ENCODE assay signal across 20 cellular contexts in the genomic region with DNA sequence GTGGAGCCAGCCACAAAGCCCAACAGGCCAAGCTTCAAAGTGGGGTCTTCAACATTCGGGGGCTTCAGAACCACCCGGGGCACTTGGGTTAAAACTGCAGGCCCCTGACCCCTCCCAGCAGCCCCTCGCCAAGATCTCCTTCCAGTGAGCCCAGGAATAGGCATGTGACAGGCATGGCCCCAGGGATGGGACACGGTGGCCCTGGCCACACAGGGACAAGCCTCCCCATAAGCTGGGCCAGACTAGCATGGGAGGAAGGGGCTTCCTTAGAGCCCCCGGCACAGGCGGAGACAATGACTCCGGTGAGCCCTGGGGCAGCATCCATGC. TPM values are rescaled to one million over a fixed set of nuclear protein-coding genes. Genes with fewer than 3 reads are reported as not detected.
DNase-seq lines count a peak whose midpoint lies in the region; ATAC-seq, FAIRE-seq and TF ChIP-seq lines count a peak whose summit lies in the region.
"Had no signal": no experiment of that assay in that cellular context is flagged by ENCODE, and none has a peak within 500 bp of the region (broad histone marks: within the 10 kb centered on the region; RNA-seq: fewer than 3 reads in every experiment).

No MANE protein-coding gene starts in this region.

- peaks cover 7% of the 10 kb centered on the region for H3K4me1 Mint-ChIP-seq in CD8-positive, alpha-beta T cell (ENCODE audit: low read depth)

- peak overlapping the region; percentile 45 for H3K27ac Mint-ChIP-seq in CD8-positive, alpha-beta T cell
- H3K27ac Mint-ChIP-seq: CD4-positive, alpha-beta memory T cell had no signal

- no peaks in the 10 kb centered on the region for H3K27me3 Mint-ChIP-seq in CD8-positive, alpha-beta T cell (ENCODE audit: low read depth)
- H3K27me3 Mint-ChIP-seq: CD4-positive, alpha-beta memory T cell had no signal

- H3K4me3 Mint-ChIP-seq in CD8-positive, alpha-beta T cell = no peak overlapping the region

- H3K36me3 ChIP-seq in BE2C = no peaks in the 10 kb centered on the region
- peaks cover 16% of the 10 kb centered on the region for H3K36me3 ChIP-seq in CD8-positive, alpha-beta T cell (ENCODE audit: insufficient read depth, low read length)
- peaks cover 0 to 4% of the 10 kb centered on the region in 2 donors for H3K36me3 ChIP-seq in kidney (ENCODE audit: control insufficient read depth in 1 of 2, insufficient read depth in 2 of 2, low read length in 2 of 2)
- H3K36me3 ChIP-seq in gastrocnemius medialis = peaks cover 0 to 31% of the 10 kb centered on the region in 2 donors
- H3K36me3 ChIP-seq: SJCRH30 had no signal

- in situ Hi-C loops in gastrocnemius medialis (cut with MboI; ENCODE audit: low sequenced_read_pairs in 4 of 4) = loop anchor here in 1 of 4 donors (25.0 kb wide), 1 partner anchor 458 kb away; no protein-coding TSS in a partner anchor

- no peak for TF ChIP-seq POLR2A in gastrocnemius medialis (IDR thresholded peaks at IDR 0.05)

- ATAC-seq in CD8-positive, alpha-beta T cell = no peak
- ATAC-seq in gastrocnemius medialis (no peak), HG03432 (IDR thresholded peaks at IDR 0.05; ENCODE audit: unreplicated experiment) (no peak)
- ATAC-seq: PC-3 had no signal

- no peak for FAIRE-seq in kidney (lab: Jason Lieb, UNC)
- FAIRE-seq: D721Med, H1 had no signal

- CTCF ChIA-PET in CD8-positive, alpha-beta T cell (lab: Charles Lee) = interaction anchor here (1.9 kb wide), 1 partner anchor 13 kb away, joined by 8 read pairs; no protein-coding TSS in a partner anchor

- peaks cover 54% of the 10 kb centered on the region for H3K36me3 Mint-ChIP-seq in CD8-positive, alpha-beta T cell

- peak; percentile 2 for DNase-seq in BE2C
- DNase-seq in CD8-positive, alpha-beta T cell = no peak
- no peak for DNase-seq in kidney
- no peak for DNase-seq in gastrocnemius medialis
- no peak for DNase-seq in GM20000 (ENCODE audit: low spot score)
- DNase-seq in activated effector memory CD4-positive, alpha-beta T cell treated with Interleukin-2 at 50 U/mL for 16 hours = no peak
- no peak for DNase-seq in NCI-H187 (lab: John Stamatoyannopoulos, UW)
- DNase-seq: DMS79, NCI-H1048, NCI-H146, NCI-H2081 treated with DMSO at 0.1 percent for 48 hours, NCI-H510A treated with DMSO at 0.1 percent for 48 hours, NCI-H82, PC-3, SJCRH30 had no signal

- H3K27ac ChIP-seq in CD8-positive, alpha-beta T cell (ENCODE audit: low read depth, low read length) = no peak overlapping the region
- H3K27ac ChIP-seq in kidney (ENCODE audit: low read depth in 2 of 2, low read length in 2 of 2) = peak overlapping the region; percentile 14 to 32
- H3K27ac ChIP-seq in gastrocnemius medialis = peak overlapping the region; percentile 97 to 100 (median 100)
- H3K27ac ChIP-seq: RWPE1, SJCRH30 had no signal

- no peaks in the 10 kb centered on the region for H3K9me3 ChIP-seq in BE2C
- no peaks in the 10 kb centered on the region for H3K9me3 ChIP-seq in CD8-positive, alpha-beta T cell (ENCODE audit: low read length)
- H3K9me3 ChIP-seq in kidney (ENCODE audit: control insufficient read depth in 1 of 2, low read length in 2 of 2) = no peaks in the 10 kb centered on the region
- no peaks in the 10 kb centered on the region for H3K9me3 ChIP-seq in gastrocnemius medialis
- H3K9me3 ChIP-seq: SJCRH30 had no signal

- POLR2A ChIA-PET in CD8-positive, alpha-beta T cell (lab: Charles Lee) = no interaction called here

- H3K27me3 ChIP-seq in BE2C = no peaks in the 10 kb centered on the region
- H3K27me3 ChIP-seq in CD8-positive, alpha-beta T cell (ENCODE audit: insufficient read depth, low read length) = no peaks in the 10 kb centered on the region
- no peaks in the 10 kb centered on the region for H3K27me3 ChIP-seq in gastrocnemius medialis
- H3K27me3 ChIP-seq: SJCRH30 had no signal

- intact Hi-C loops in CD8-positive, alpha-beta T cell (cut with DNase I, micrococcal nuclease) = no loop called here
- intact Hi-C loops in kidney (cut with DNase I) = no loop called here
- intact Hi-C loops in gastrocnemius medialis (cut with DNase I; ENCODE audit: low total_unique reads) = loop anchor here (2.0 kb wide), 1 partner anchor 50 kb away; no protein-coding TSS in a partner anchor

- no peak overlapping the region for H3K9ac ChIP-seq in kidney (ENCODE audit: low read length in 2 of 2)

- no peaks in the 10 kb centered on the region for H3K9me3 Mint-ChIP-seq in CD8-positive, alpha-beta T cell
- H3K9me3 Mint-ChIP-seq: CD4-positive, alpha-beta memory T cell had no signal

- no peak for TF ChIP-seq CTCF in BE2C (IDR thresholded peaks at IDR 0.05; ENCODE audit: low read depth, low read length)
- no peak for TF ChIP-seq CTCF in CD8-positive, alpha-beta T cell (IDR thresholded peaks at IDR 0.05)
- no peak for TF ChIP-seq CTCF in kidney (IDR thresholded peaks at IDR 0.05; ENCODE audit: borderline replicate concordance, extremely low read depth, insufficient read depth)
- TF ChIP-seq CTCF in gastrocnemius medialis (IDR thresholded peaks at IDR 0.05 in 4 of 5, conservative IDR thresholded peaks at IDR 0.05 in 1 of 5) = no peak
- TF ChIP-seq CTCF in GM20000 (IDR thresholded peaks at IDR 0.05; ENCODE audit: extremely low read depth, missing control alignments) = no peak

- no peak overlapping the region for H3K4me3 ChIP-seq in BE2C (ENCODE audit: low read depth, low read length)
- H3K4me3 ChIP-seq in CD8-positive, alpha-beta T cell (ENCODE audit: low read depth, low read length) = no peak overlapping the region
- no peak overlapping the region for H3K4me3 ChIP-seq in kidney (ENCODE audit: low read length in 2 of 2)
- no peak overlapping the region for H3K4me3 ChIP-seq in gastrocnemius medialis
- H3K4me3 ChIP-seq: SJCRH30 had no signal

- H3K4me1 ChIP-seq in BE2C (no peaks in the 10 kb centered on the region), kidney (ENCODE audit: control insufficient read depth in 1 of 2, insufficient read depth in 1 of 2, low read depth in 1 of 2, low read length in 2 of 2) (peaks cover 4 to 12% of the 10 kb centered on the region in 2 donors), gastrocnemius medialis (peaks cover 63 to 65% of the 10 kb centered on the region in 2 donors)
- peaks cover 6% of the 10 kb centered on the region for H3K4me1 ChIP-seq in CD8-positive, alpha-beta T cell (ENCODE audit: insufficient read depth, low read length)
- H3K4me1 ChIP-seq: SJCRH30 had no signal

RNA-seq across cellular contexts. Expression of gene BIN1, which starts 52.4 kb away (rescaled TPM):
- polyA plus RNA-seq in BE2C (2012; ENCODE audit: insufficient read depth, insufficient read length, low read depth) = 83.3 TPM
- 10 to 100 TPM; 92.1 to 92.4 TPM for total RNA-seq in CD8-positive, alpha-beta T cell
- total RNA-seq in kidney (121 TPM), gastrocnemius medialis (1,000 to 10,000 TPM; 1,150 to 2,167 (median 1,736) TPM)
- 167 TPM for polyA plus RNA-seq in kidney (ENCODE audit: insufficient read depth, low read depth, low replicate concordance)
